ENCODE assay signal across 2 cellular contexts in genomic region chr10:73310475-73310874, GRCh38.
TF ChIP-seq lines count a peak whose summit lies in the region.

No MANE protein-coding gene starts in this region.

TF ChIP-seq in SK-N-SH, 30 proteins besides CTCF, POLR2A, EP300 and RAD21 (continued from another document):
- TF ChIP-seq IRF3 (IDR thresholded peaks at IDR 0.05; ENCODE audit: low read depth, low read length), result no peak
- no peak for TF ChIP-seq ZBTB33 (IDR thresholded peaks at IDR 0.05; ENCODE audit: borderline replicate concordance, low read depth)
- TF ChIP-seq GATA2 (CRISPR knock-in tag; IDR thresholded peaks at IDR 0.05), result no peak

TF ChIP-seq in SK-N-SH treated with all-trans-retinoic acid at 6 μM for 48 hours, 23 proteins besides CTCF, POLR2A, EP300 and RAD21 (continued from another document):
- TF ChIP-seq TSHZ2 (CRISPR knock-in tag; IDR thresholded peaks at IDR 0.05), result no peak
